Comparison of ENCODE assay signal across 19 cellular contexts in genomic region chr1:112770724-112771123, GRCh38. TPM values are rescaled to one million over a fixed set of nuclear protein-coding genes. Genes with fewer than 3 reads are reported as not detected.
"Had no signal": no experiment of that assay in that cellular context is flagged by ENCODE, and none has a peak within 500 bp of the region (broad histone marks: within the 10 kb centered on the region; RNA-seq: fewer than 3 reads in every experiment).

No MANE protein-coding gene starts in this region.

- H3K9me3 ChIP-seq: heart right ventricle, neutrophil, spleen, tibial artery, upper lobe of left lung, uterus had no signal

- H3K9me3 Mint-ChIP-seq: stimulated activated naive CD8-positive, alpha-beta T cell treated with anti-CD3 and anti-CD28 coated beads, Interleukin-15, Interleukin-2, amounts not matched to agents 100 ng/mL and 50 ng/mL, for 24 hours had no signal

- H3K27me3 Mint-ChIP-seq: stimulated activated memory B cell treated with anti-CD40 and anti-IgM and Interleukin-4, amounts not matched to agents 10 μg/mL and 1 μg/mL and 100 μg/mL, for 72 hours had no signal

- H3K4me1 Mint-ChIP-seq: nephron progenitor cell had no signal

- H3K27ac Mint-ChIP-seq: nephron progenitor cell; stimulated activated memory B cell treated with anti-CD40 and anti-IgM and Interleukin-4, amounts not matched to agents 10 μg/mL and 1 μg/mL and 100 μg/mL, for 72 hours; stimulated activated naive CD8-positive, alpha-beta T cell treated with anti-CD3 and anti-CD28 coated beads, Interleukin-15, Interleukin-2, amounts not matched to agents 100 ng/mL and 50 ng/mL, for 24 hours had no signal

- H3K27ac ChIP-seq: heart right ventricle, neutrophil, spleen, tibial artery, upper lobe of left lung, uterus had no signal

- H3K4me3 ChIP-seq: heart right ventricle, spleen, tibial artery, upper lobe of left lung, uterus had no signal

- H3K4me1 ChIP-seq: heart right ventricle, tibial artery, upper lobe of left lung, uterus had no signal

- ATAC-seq: heart right ventricle; naive thymus-derived CD4-positive, alpha-beta T cell; sciatic nerve; stimulated activated memory B cell treated with anti-CD40 and anti-IgM and Interleukin-4, amounts not matched to agents 10 μg/mL and 1 μg/mL and 100 μg/mL, for 72 hours had no signal

- H3K36me3 Mint-ChIP-seq: naive thymus-derived CD4-positive, alpha-beta T cell; stimulated activated memory B cell treated with anti-CD40 and anti-IgM and Interleukin-4, amounts not matched to agents 10 μg/mL and 1 μg/mL and 100 μg/mL, for 72 hours had no signal

- H3K36me3 ChIP-seq: heart right ventricle, neutrophil, spleen, tibial artery, upper lobe of left lung, uterus had no signal

- H3K27me3 ChIP-seq: upper lobe of left lung, uterus had no signal

- H3K4me3 Mint-ChIP-seq: naive thymus-derived CD4-positive, alpha-beta T cell; nephron progenitor cell; stimulated activated memory B cell treated with anti-CD40 and anti-IgM and Interleukin-4, amounts not matched to agents 10 μg/mL and 1 μg/mL and 100 μg/mL, for 72 hours; stimulated activated naive CD8-positive, alpha-beta T cell treated with anti-CD3 and anti-CD28 coated beads, Interleukin-15, Interleukin-2, amounts not matched to agents 100 ng/mL and 50 ng/mL, for 24 hours had no signal

- DNase-seq: effector CD4-positive, alpha-beta T cell; heart right ventricle; hypothalamus; kidney glomerular epithelial cell; mammary epithelial cell; nephron progenitor cell; spleen; stimulated activated CD4-positive, alpha-beta T cell treated with anti-CD3 and anti-CD28 coated beads, Interleukin-1b, Interleukin-23, amount 100 ng/mL, for 48 hours; stimulated activated CD4-positive, alpha-beta T cell treated with anti-CD3 and anti-CD28 coated beads, Interleukin-4, amount 100 ng/mL, for 24 hours; tibial artery; upper lobe of left lung; uterus had no signal

- FAIRE-seq: frontal cortex, islet of Langerhans had no signal

RNA-seq across cellular contexts. Expression of gene PPM1J, which starts 55.6 kb away (rescaled TPM):
- polyA plus RNA-seq: naive thymus-derived CD4-positive, alpha-beta T cell had no signal
